ENCODE assay signal across 8 cellular contexts in genomic region chr11:62786318-62787004, GRCh38. TPM values are rescaled to one million over a fixed set of nuclear protein-coding genes. Genes with fewer than 3 reads are reported as not detected.
DNase-seq lines count a peak whose midpoint lies in the region; ATAC-seq, FAIRE-seq and TF ChIP-seq lines count a peak whose summit lies in the region.

No MANE protein-coding gene starts in this region.

- TF ChIP-seq RAD21 in A549 (conservative IDR thresholded peaks at IDR 0.05 in 1 of 2, IDR thresholded peaks at IDR 0.05 in 1 of 2): peak; percentile 45 to 47; a peak in 4 of 5 replicates

- 8% methylated on average over 9 of the region's 51 CpGs for WGBS in A549 (ENCODE audit: missing lambda C conversion rate)

- in situ Hi-C loops in T47D (cut with HindIII; ENCODE audit: low pct_unique_long_range_greater_than_20kb, low sequenced_read_pairs): no loop called here

- no peak for FAIRE-seq in A549 (lab: Jason Lieb, UNC)

- peak overlapping the region; percentile 89; the same call in 1 of the 2 replicates for H3K9ac ChIP-seq in iPS-20b (ENCODE audit: low read depth, low read length)

- H3K36me3 ChIP-seq in WERI-Rb-1 (peaks cover 57% of the 10 kb centered on the region), iPS-20b (ENCODE audit: insufficient read depth, low read depth, low read length) (peaks cover 55% of the 10 kb centered on the region)

- CTCF ChIA-PET in A549 (lab: Yijun Ruan, JAX): interaction anchor here (0.5 to 8.3 kb wide), 53 partner anchors 10 to 402 kb away, joined by 3 to 211 read pairs (median 4); partner anchors contain the start of genes HNRNPUL2, LRRN4CL, NXF1 and POLR2G

- H3K4me1 ChIP-seq in A549 (peaks cover 31% of the 10 kb centered on the region), iPS-20b (ENCODE audit: insufficient read depth, low read length) (no peaks in the 10 kb centered on the region)

- peak; percentile 93 for TF ChIP-seq CTCF in A549 (IDR thresholded peaks at IDR 0.05)
- TF ChIP-seq CTCF in WERI-Rb-1 (IDR thresholded peaks at IDR 0.05; ENCODE audit: low read depth, low read length): peak; percentile 98

- ATAC-seq in A549 (peak; percentile 76 to 80), GM18511 (IDR thresholded peaks at IDR 0.05; ENCODE audit: unreplicated experiment) (peak; percentile 72), HG03064 (IDR thresholded peaks at IDR 0.05; ENCODE audit: low read depth, unreplicated experiment) (peak; percentile 58)

- H3K9me3 ChIP-seq in A549 (no peaks in the 10 kb centered on the region), WERI-Rb-1 (ENCODE audit: severe bottlenecking) (no peaks in the 10 kb centered on the region), iPS-20b (ENCODE audit: insufficient read depth, low read depth, low read length) (no peaks in the 10 kb centered on the region)

- TF ChIP-seq EP300 in A549 (IDR thresholded peaks at IDR 0.05): no peak

- peak overlapping the region; percentile 89 to 96 for H3K27ac ChIP-seq in A549
- H3K27ac ChIP-seq in WERI-Rb-1: peak overlapping the region; percentile 89
- H3K27ac ChIP-seq in iPS-20b (ENCODE audit: low read length): no peak overlapping the region
- peak overlapping the region; percentile 71 to 99 (median 95) for H3K27ac ChIP-seq in skin epidermis

- POLR2A ChIA-PET in A549 (lab: Yijun Ruan, JAX): interaction anchor here (0.6 to 3.6 kb wide), 16 partner anchors 10 to 288 kb away, joined by 3 to 59 read pairs (median 5); partner anchors contain the start of genes C11orf98, CSKMT, HNRNPUL2 and NXF1

- H3K4me3 ChIP-seq in A549 (peak overlapping the region; percentile 78), WERI-Rb-1 (ENCODE audit: low read depth, low read length) (peak overlapping the region; percentile 91), iPS-20b (ENCODE audit: low read length) (peak overlapping the region; percentile 91), skin epidermis (peak overlapping the region; percentile 76 to 99 (median 93))

- TF ChIP-seq POLR2A in A549 (IDR thresholded peaks at IDR 0.05; ENCODE audit: low read length): 0 out of 2 replicates have a peak, but pooled peaks have one; percentile 15

- peak overlapping the region; percentile 77 for H3K4me2 ChIP-seq in A549

- DNase-seq in A549 (ENCODE audit: low read depth in 1 of 2, low spot score in 1 of 2) (peak; percentile 86 to 92), NCI-H2171 (lab: John Stamatoyannopoulos, UW) (peak; percentile 82), WERI-Rb-1 (peak; percentile 90), T47D (ENCODE audit: low read depth in 1 of 2, low spot score in 1 of 2) (peak; percentile 93 to 94)

- H3K27me3 ChIP-seq in WERI-Rb-1 (ENCODE audit: insufficient read depth, low read depth, severe bottlenecking) (no peaks in the 10 kb centered on the region), iPS-20b (ENCODE audit: insufficient read depth, low read length) (no peaks in the 10 kb centered on the region)

TF ChIP-seq in A549, 52 proteins besides CTCF, POLR2A, EP300 and RAD21 (continues in another document):
- no peak for TF ChIP-seq HDAC2 (IDR thresholded peaks at IDR 0.05)
- TF ChIP-seq SMC3 (IDR thresholded peaks at IDR 0.05): peak; percentile 73
- 0 out of 2 replicates have a peak, but pooled peaks have one; percentile 26 for TF ChIP-seq MAX (IDR thresholded peaks at IDR 0.05)
- TF ChIP-seq ZFP36 (IDR thresholded peaks at IDR 0.05; ENCODE audit: borderline replicate concordance, partially characterized antibody): no peak
- TF ChIP-seq MAZ (IDR thresholded peaks at IDR 0.05; ENCODE audit: borderline replicate concordance, low read depth, low read length): 0 out of 2 replicates have a peak, but pooled peaks have one; percentile 21
- no peak for TF ChIP-seq NPAS2 (CRISPR knock-in tag; IDR thresholded peaks at IDR 0.05; ENCODE audit: borderline replicate concordance)
- no peak for TF ChIP-seq REST (IDR thresholded peaks at IDR 0.05)
- TF ChIP-seq HMGXB4 (CRISPR knock-in tag; IDR thresholded peaks at IDR 0.05; ENCODE audit: borderline replicate concordance): peak; percentile 55; the same call in 1 of the 2 replicates
- TF ChIP-seq MAFK (IDR thresholded peaks at IDR 0.05; ENCODE audit: partially characterized antibody): no peak
- TF ChIP-seq HOXB5 (CRISPR knock-in tag; IDR thresholded peaks at IDR 0.05): 0 out of 2 replicates have a peak, but pooled peaks have one; percentile 38

RNA-seq across cellular contexts. Expression of gene TMEM179B, which starts 0.7 kb away (rescaled TPM):
- polyA plus RNA-seq in A549 (2011; rRNA removed) (64.7 and 105 TPM in 2 replicates), A549 (2017; fragmentation: RNase III; extraction: RNeasy Plus Mini Kit Qiagen cat#74134 plus additional on column Dnase treatment) (57.6 to 64.4 TPM (median 62.8 TPM) in 3 replicates)
- 84.2 and 102 TPM in 2 replicates for polyA plus RNA-seq in A549 (2012; cell fraction: cytosol; rRNA removed)
- 72.8 and 89.9 TPM in 2 replicates for polyA plus RNA-seq in A549 (2012; cell fraction: nucleus; rRNA removed)
- polyA minus RNA-seq in A549 (2011; rRNA and poly(A)+ RNA removed): 101 and 134 TPM in 2 replicates

RNA-seq across cellular contexts. Expression of gene TMEM223, which starts 5.3 kb away (rescaled TPM):
- 20.6 and 26.5 TPM in 2 replicates for polyA plus RNA-seq in A549 (2011; rRNA removed)
- polyA plus RNA-seq in A549 (2012; cell fraction: cytosol; rRNA removed): 26.9 and 43.3 TPM in 2 replicates
- polyA plus RNA-seq in A549 (2012; cell fraction: nucleus; rRNA removed): 21.7 and 25.3 TPM in 2 replicates
- polyA plus RNA-seq in A549 (2017; fragmentation: RNase III; extraction: RNeasy Plus Mini Kit Qiagen cat#74134 plus additional on column Dnase treatment): 20.1 to 24.3 TPM (median 23.5 TPM) in 3 replicates
- 9.0 and 10.3 TPM in 2 replicates for polyA minus RNA-seq in A549 (2011; rRNA and poly(A)+ RNA removed)

RNA-seq across cellular contexts. Expression of gene TAF6L, which starts 15.3 kb away (rescaled TPM):
- 14.0 and 17.5 TPM in 2 replicates for polyA plus RNA-seq in A549 (2011; rRNA removed)
- polyA plus RNA-seq in A549 (2012; cell fraction: cytosol; rRNA removed): 21.2 and 24.5 TPM in 2 replicates
- polyA plus RNA-seq in A549 (2012; cell fraction: nucleus; rRNA removed): 87.4 and 96.2 TPM in 2 replicates
- polyA plus RNA-seq in A549 (2017; fragmentation: RNase III; extraction: RNeasy Plus Mini Kit Qiagen cat#74134 plus additional on column Dnase treatment): 20.8 to 23.5 TPM (median 22.7 TPM) in 3 replicates
- polyA minus RNA-seq in A549 (2011; rRNA and poly(A)+ RNA removed): 21.0 and 26.0 TPM in 2 replicates

RNA-seq across cellular contexts. Expression of gene NXF1, which starts 18.8 kb away (rescaled TPM):
- polyA plus RNA-seq in A549 (2011; rRNA removed) (35.5 and 50.7 TPM in 2 replicates), A549 (2017; fragmentation: RNase III; extraction: RNeasy Plus Mini Kit Qiagen cat#74134 plus additional on column Dnase treatment) (46.6 to 47.7 TPM (median 46.9 TPM) in 3 replicates)
- polyA plus RNA-seq in A549 (2012; cell fraction: cytosol; rRNA removed): 58.2 and 63.0 TPM in 2 replicates
- 126 and 131 TPM in 2 replicates for polyA plus RNA-seq in A549 (2012; cell fraction: nucleus; rRNA removed)
- polyA minus RNA-seq in A549 (2011; rRNA and poly(A)+ RNA removed): 35.9 and 41.6 TPM in 2 replicates

RNA-seq across cellular contexts. Expression of gene POLR2G, which starts 25.1 kb away (rescaled TPM):
- polyA plus RNA-seq in A549 (2011; rRNA removed) (308 and 324 TPM in 2 replicates), A549 (2017; fragmentation: RNase III; extraction: RNeasy Plus Mini Kit Qiagen cat#74134 plus additional on column Dnase treatment) (186 to 199 TPM (median 188 TPM) in 3 replicates)
- polyA plus RNA-seq in A549 (2012; cell fraction: cytosol; rRNA removed): 253 and 265 TPM in 2 replicates
- 117 and 169 TPM in 2 replicates for polyA plus RNA-seq in A549 (2012; cell fraction: nucleus; rRNA removed)
- 217 and 261 TPM in 2 replicates for polyA minus RNA-seq in A549 (2011; rRNA and poly(A)+ RNA removed)
